12 cellular contexts compared by ENCODE assay signal in genomic region chr12:90280564-90281058, GRCh38.
DNase-seq lines count a peak whose midpoint lies in the region; ATAC-seq, FAIRE-seq and TF ChIP-seq lines count a peak whose summit lies in the region.
"Had no signal": no experiment of that assay in that cellular context is flagged by ENCODE, and none has a peak within 500 bp of the region (broad histone marks: within the 10 kb centered on the region; RNA-seq: fewer than 3 reads in every experiment).

No MANE protein-coding gene starts in this region.

- no peaks in the 10 kb centered on the region for H3K27me3 ChIP-seq in GM12878 (replicated peaks in 1 of 2; ENCODE audit: control insufficient read depth in 2 of 2, insufficient read depth in 2 of 2, low read length in 1 of 2)
- H3K27me3 ChIP-seq in neuronal stem cell (ENCODE audit: control insufficient read depth in 3 of 3, insufficient read depth in 3 of 3, low read depth in 1 of 3, low read length in 3 of 3): no peaks in the 10 kb centered on the region

- H2BK12ac ChIP-seq in neuronal stem cell (ENCODE audit: low read length): no peak overlapping the region

- peaks cover 39% of the 10 kb centered on the region for H3K36me3 Mint-ChIP-seq in WTC11

- H3K9me3 Mint-ChIP-seq in WTC11: peaks cover 67% of the 10 kb centered on the region

- TF ChIP-seq EP300 in GM12878 (IDR thresholded peaks at IDR 0.05; ENCODE audit: borderline replicate concordance in 1 of 2, control insufficient read depth in 1 of 2, low read depth in 2 of 2, low read length in 2 of 2): no peak

- H3K4me2 ChIP-seq in GM12878 (ENCODE audit: control insufficient read depth, insufficient read depth): no peak overlapping the region
- H3K4me2 ChIP-seq in neuronal stem cell (ENCODE audit: insufficient read depth, low read length, poor library complexity, severe bottlenecking): no peak overlapping the region

- FAIRE-seq in GM12878 (lab: Jason Lieb, UNC): no peak
- FAIRE-seq: colon had no signal

- H3K36me3 ChIP-seq in GM12878 (ENCODE audit: control insufficient read depth in 2 of 2, insufficient read depth in 2 of 2, low read length in 1 of 2) (no peaks in the 10 kb centered on the region), neuronal stem cell (replicated peaks in 1 of 2; ENCODE audit: control insufficient read depth in 2 of 2, insufficient read depth in 2 of 2, low read length in 2 of 2) (no peaks in the 10 kb centered on the region)

- peak overlapping the region; percentile 46; the same call in 1 of the 2 replicates for H3K27ac ChIP-seq in GM12878 (ENCODE audit: control insufficient read depth, insufficient read depth)
- no peak overlapping the region for H3K27ac ChIP-seq in neuronal stem cell (replicated peaks; ENCODE audit: low read length)

- H4K20me1 ChIP-seq in GM12878 (ENCODE audit: control insufficient read depth, insufficient read depth): no peaks in the 10 kb centered on the region

- CTCF ChIA-PET in GM12878 (lab: Yijun Ruan, JAX) (interaction anchor here (0.6 kb wide), 1 partner anchor 707 kb away, joined by 3 read pairs; no protein-coding TSS in a partner anchor), WTC11 (lab: Charles Lee) (no interaction called here)

- ATAC-seq in GM19035 (IDR thresholded peaks at IDR 0.05; ENCODE audit: unreplicated experiment) (peak; percentile 73), HG03108 (IDR thresholded peaks at IDR 0.05; ENCODE audit: unreplicated experiment) (peak; percentile 69), GM12878 (peak; percentile 66), WTC11 (no peak)

- H3K9ac ChIP-seq in GM12878 (ENCODE audit: control insufficient read depth, insufficient read depth, low read length) (no peak overlapping the region), neuronal stem cell (ENCODE audit: low read depth, low read length, poor library complexity) (no peak overlapping the region)

- intact Hi-C loops in GM12878 (cut with micrococcal nuclease; ENCODE audit: unreplicated experiment): no loop called here

- no peak overlapping the region for H3K27ac Mint-ChIP-seq in WTC11
- H3K27ac Mint-ChIP-seq: T-helper 1 cell treated with Interleukin-12 subunit alpha and Interleukin-12 subunit beta and Interleukin-4 antibody, amounts not matched to agents 30 μg/mL and 1 μg/mL, for 36 hours had no signal

- H3K79me1 ChIP-seq in neuronal stem cell (ENCODE audit: low read depth, low read length): no peaks in the 10 kb centered on the region

- H2AFZ ChIP-seq in GM12878 (ENCODE audit: control insufficient read depth, low read depth, low read length) (no peak overlapping the region), neuronal stem cell (ENCODE audit: low read length) (no peak overlapping the region)

- H4K91ac ChIP-seq in neuronal stem cell (ENCODE audit: low read depth, low read length, poor library complexity): no peak overlapping the region

- no peak overlapping the region for H2BK15ac ChIP-seq in neuronal stem cell (ENCODE audit: low read length)

- TF ChIP-seq CTCF in GM12878 (IDR thresholded peaks at IDR 0.05 in 2 of 3, conservative IDR thresholded peaks at IDR 0.05 in 1 of 3; ENCODE audit: control insufficient read depth in 2 of 3, extremely low read depth in 1 of 3, insufficient read depth in 1 of 3, low read depth in 3 of 3, low read length in 3 of 3) (no peak), WTC11 (IDR thresholded peaks at IDR 0.05) (no peak)

- RAD21 ChIA-PET in GM12878 (lab: Charles Lee; ENCODE audit: unreplicated experiment): interaction anchor here (0.5 kb wide), 1 partner anchor 203 kb away, joined by 3 read pairs; no protein-coding TSS in a partner anchor

- no TSS peak for BruUV-seq in GM12878 (replicated peaks; lab: Mats Ljungman, UMichigan)

- H3K4me3 ChIP-seq in GM12878 (no peak overlapping the region), neuronal stem cell (ENCODE audit: low read length in 2 of 2) (no peak overlapping the region)

- POLR2A ChIA-PET in GM12878 (lab: Charles Lee) (no interaction called here), WTC11 (lab: Charles Lee) (no interaction called here)

- H3K27me3 Mint-ChIP-seq in WTC11 (ENCODE audit: low read depth): peaks cover 4% of the 10 kb centered on the region

- DNase-seq in EH (ENCODE audit: low read depth) (peak; percentile 19), GM12878 (ENCODE audit: low read depth, low spot score) (peak; percentile 52), DMS 273 (lab: John Stamatoyannopoulos, UW; ENCODE audit: unreplicated experiment) (no peak), WTC11 (ENCODE audit: low spot score) (no peak), neuronal stem cell (ENCODE audit: low spot score) (no peak), C1 segment of cervical spinal cord (lab: John Stamatoyannopoulos, UW) (no peak)
- DNase-seq: DMS 273 treated with DMSO at 0.1 percent for 48 hours, NCI-H187 had no signal

- H3K4me1 Mint-ChIP-seq in WTC11: no peaks in the 10 kb centered on the region

- no peak overlapping the region for H2BK5ac ChIP-seq in neuronal stem cell (ENCODE audit: low read length)

- H3K23ac ChIP-seq in neuronal stem cell (ENCODE audit: low read depth, low read length, poor library complexity): no peak overlapping the region

- TF ChIP-seq POLR2A in GM12878 (IDR thresholded peaks at IDR 0.05; ENCODE audit: low read depth, low read length): no peak

- TF ChIP-seq RAD21 in GM12878 (IDR thresholded peaks at IDR 0.05; ENCODE audit: insufficient read depth, low read depth, low read length): no peak; the same call in 1 of the 2 replicates

- no peak overlapping the region for H3K4me3 Mint-ChIP-seq in WTC11
- H3K4me3 Mint-ChIP-seq: T-helper 1 cell treated with Interleukin-12 subunit alpha and Interleukin-12 subunit beta and Interleukin-4 antibody, amounts not matched to agents 30 μg/mL and 1 μg/mL, for 36 hours had no signal

- SMC1A ChIA-PET in GM12878 (lab: Charles Lee; ENCODE audit: uncharacterized antibody, unreplicated experiment): interaction anchor here (0.8 to 1.3 kb wide), 2 partner anchors 8 to 17 kb away, joined by 3 read pairs; no protein-coding TSS in a partner anchor

- in situ Hi-C loops in GM12878 (cut with MboI): no loop called here

- no peak overlapping the region for H3K18ac ChIP-seq in neuronal stem cell (ENCODE audit: low read length)

- 8% methylated on average over 1 of the region's 1 CpG for WGBS in GM12878 (ENCODE audit: insufficient coverage, insufficient replicate concordance, low lambda C conversion rate, missing lambda C conversion rate)
- no CpG with 5 or more reads among the region's 1 CpG for WGBS in neuronal stem cell (ENCODE audit: extremely low coverage in 2 of 2, insufficient read length in 2 of 2, insufficient replicate concordance in 1 of 2), 2 donors

- H3K4me1 ChIP-seq in GM12878 (ENCODE audit: control insufficient read depth, insufficient read depth, low read length) (no peaks in the 10 kb centered on the region), neuronal stem cell (ENCODE audit: control insufficient read depth in 2 of 2, insufficient read depth in 1 of 2, low read depth in 1 of 2, low read length in 2 of 2) (no peaks in the 10 kb centered on the region)

- H3K9me3 ChIP-seq in GM12878 (replicated peaks; ENCODE audit: control insufficient read depth, insufficient read depth, low read length) (peaks cover 22% of the 10 kb centered on the region; the same call in 2 of the 3 replicates), neuronal stem cell (replicated peaks in 1 of 2; ENCODE audit: control insufficient read depth in 2 of 2, insufficient read depth in 1 of 2, low read depth in 1 of 2, low read length in 2 of 2) (peaks cover 3 to 5% of the 10 kb centered on the region in 2 donors)

- no peak overlapping the region for H3K4ac ChIP-seq in neuronal stem cell (ENCODE audit: low read length)

- H3K14ac ChIP-seq in neuronal stem cell (ENCODE audit: low read length): no peak overlapping the region

- H4K8ac ChIP-seq in neuronal stem cell (ENCODE audit: low read depth, low read length): no peak overlapping the region

- no peaks in the 10 kb centered on the region for H3K79me2 ChIP-seq in GM12878 (ENCODE audit: control insufficient read depth, insufficient read depth, low read length)

- H2BK120ac ChIP-seq in neuronal stem cell (ENCODE audit: low read depth, low read length): no peak overlapping the region

- H2AK5ac ChIP-seq in neuronal stem cell (ENCODE audit: low read depth, low read length): no peak overlapping the region

TF ChIP-seq in GM12878, 131 proteins besides CTCF, POLR2A, EP300 and RAD21 (continues in another document):
- TF ChIP-seq BCL11A (IDR thresholded peaks at IDR 0.05; ENCODE audit: low read depth, low read length) (peak; percentile 63), MEF2A (IDR thresholded peaks at IDR 0.05; ENCODE audit: insufficient read depth, low read depth, low read length) (peak; percentile 90), NR2C2 (IDR thresholded peaks at IDR 0.05; ENCODE audit: borderline replicate concordance, control insufficient read depth, insufficient read length, low read depth) (no peak), CREM (IDR thresholded peaks at IDR 0.05; ENCODE audit: low read depth) (peak; percentile 69), MEF2B (IDR thresholded peaks at IDR 0.05; ENCODE audit: partially characterized antibody, poor library complexity, severe bottlenecking) (peak; percentile 93)

TF ChIP-seq in WTC11, 78 proteins besides CTCF, POLR2A, EP300 and RAD21 (continues in another document):
- TF ChIP-seq MYBL2 (CRISPR knock-in tag; IDR thresholded peaks at IDR 0.05) (no peak), ZNF281 (CRISPR knock-in tag; IDR thresholded peaks at IDR 0.05) (no peak)

Comparison
In these comparisons a context has a peak if more than half of its experiments do, and no peak if none do; other contexts are left out.
1. DNase-seq: peak in EH (single experiment) and GM12878 (single experiment); none in DMS 273 (single experiment), WTC11 (single experiment), neuronal stem cell (single experiment) and C1 segment of cervical spinal cord (0 of 14).